In the genomic region with DNA sequence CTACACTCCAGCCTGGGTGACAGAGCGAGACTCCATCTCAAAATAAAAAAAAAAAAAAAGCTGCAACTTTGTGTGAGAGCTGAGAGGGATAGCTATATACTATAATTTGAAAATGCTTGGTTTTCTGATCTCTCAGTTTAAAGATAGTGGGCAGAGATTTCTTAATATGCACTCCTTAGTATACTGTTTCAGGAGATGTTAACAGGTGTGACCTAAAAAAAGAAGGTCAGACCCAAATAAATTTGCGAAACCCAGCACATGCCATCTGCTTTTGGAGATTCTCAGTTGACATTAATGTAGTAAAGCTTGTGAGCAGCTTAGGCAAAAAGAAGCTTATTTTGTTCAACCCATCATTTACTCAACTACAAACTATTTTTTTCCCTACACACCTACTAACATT, we compare ENCODE assay signal across 27 cellular contexts.
"Had no signal": no experiment of that assay in that cellular context is flagged by ENCODE, and none has a peak within 500 bp of the region (broad histone marks: within the 10 kb centered on the region; RNA-seq: fewer than 3 reads in every experiment).

No MANE protein-coding gene starts in this region.

- DNase-seq: activated CD4-positive, alpha-beta memory T cell treated with anti-CD3 and anti-CD28 coated beads, Interleukin-2, amount 10 ng/mL, durations not matched to agents 7 days and 5 days; activated CD4-positive, alpha-beta T cell treated with anti-CD3 and anti-CD28 coated beads for 1 hour; activated CD4-positive, alpha-beta T cell treated with anti-CD3 and anti-CD28 coated beads for 4 hours; activated CD4-positive, alpha-beta T cell treated with anti-CD3 and anti-CD28 coated beads, Interleukin-2, amount 10 ng/mL, durations not matched to agents 7 days and 5 days; activated CD4-positive, alpha-beta T cell treated with anti-CD3 and anti-CD28 coated beads, Interleukin-2, amount 50 U/mL, for 4 hours; activated effector memory CD4-positive, alpha-beta T cell treated with Interleukin-2 at 50 U/mL for 16 hours; activated gamma-delta T cell treated with Interleukin-2 at 50 U/mL for 16 hours; activated naive CD4-positive, alpha-beta T cell treated with Interleukin-2 at 50 U/mL for 16 hours; activated naive CD8-positive, alpha-beta T cell treated with anti-CD3 and anti-CD28 coated beads for 36 hours; activated naive CD8-positive, alpha-beta T cell treated with anti-CD3 and anti-CD28 coated beads, Interleukin-2, amount 50 U/mL, for 24 hours; activated T-cell treated with anti-CD3 and anti-CD28 coated beads, Interleukin-2, amount 50 U/mL, for 4 hours; adrenal gland; amygdala; aorta; body of pancreas; caudate nucleus; cortex of kidney; dermis blood vessel endothelial cell; effector CD4-positive, alpha-beta T cell; effector memory CD8-positive, alpha-beta T cell; erythroblast; foreskin keratinocyte; heart right ventricle; T-helper 2 cell had no signal

- H3K4me1 ChIP-seq: gastroesophageal sphincter, heart right ventricle had no signal

- H3K9me3 ChIP-seq: adrenal gland, body of pancreas, esophagus muscularis mucosa, gastroesophageal sphincter, heart right ventricle had no signal

- H3K4me3 ChIP-seq: adrenal gland, body of pancreas, esophagus muscularis mucosa, gastroesophageal sphincter, heart right ventricle had no signal

- H3K27me3 ChIP-seq: adrenal gland, body of pancreas, esophagus muscularis mucosa, foreskin keratinocyte, gastroesophageal sphincter, heart right ventricle had no signal

- H3K27ac ChIP-seq: adrenal gland, body of pancreas, esophagus muscularis mucosa, foreskin keratinocyte, gastroesophageal sphincter, heart right ventricle, VCaP had no signal
